Comparison of ENCODE assay signal across 8 cellular contexts in the genomic region with DNA sequence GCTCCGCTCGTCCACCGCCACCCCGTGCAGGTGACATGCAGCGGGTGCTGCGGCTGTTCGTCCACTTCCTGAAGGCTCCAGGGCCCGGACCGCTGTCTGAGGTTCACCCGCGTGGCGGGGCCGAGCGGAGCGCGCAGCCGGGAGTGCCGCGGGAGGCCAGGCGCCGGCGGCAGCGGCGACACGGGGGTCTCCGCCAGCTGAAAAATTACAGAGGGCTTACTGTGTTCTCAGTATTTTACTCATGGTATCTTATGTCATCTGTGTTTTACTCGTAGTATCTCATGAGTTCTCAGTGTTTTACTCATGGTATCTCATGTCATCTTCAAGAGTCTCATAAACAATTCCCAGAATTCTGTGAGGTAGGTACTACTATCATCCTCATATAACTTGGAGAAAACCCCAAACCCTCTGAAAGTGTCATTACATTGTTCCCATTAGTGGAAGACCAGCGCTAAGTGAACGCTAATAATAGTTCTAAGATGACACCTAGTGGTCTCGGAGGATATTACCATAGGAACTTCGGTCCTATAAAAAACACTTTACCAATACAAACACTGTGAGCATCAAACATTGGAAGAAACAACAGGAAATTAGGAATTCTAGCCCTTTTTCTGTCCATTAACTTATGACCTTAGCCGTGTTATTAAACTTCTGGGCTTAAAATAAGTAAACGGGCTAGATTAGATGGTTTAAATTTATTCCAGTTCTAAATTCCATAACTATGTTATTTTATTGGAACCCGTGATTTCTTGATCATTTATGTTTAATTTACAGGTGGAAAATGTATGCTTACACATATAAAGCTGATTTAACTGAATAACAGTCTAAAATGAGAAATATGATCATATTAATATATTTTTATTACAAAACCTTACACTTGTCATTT. TPM values are rescaled to one million over a fixed set of nuclear protein-coding genes. Genes with fewer than 3 reads are reported as not detected.
DNase-seq lines count a peak whose midpoint lies in the region; ATAC-seq and TF ChIP-seq lines count a peak whose summit lies in the region.

No MANE protein-coding gene starts in this region.

- H3K9me3 ChIP-seq in OCI-LY1 (ENCODE audit: low read length), result no peaks in the 10 kb centered on the region
- no peaks in the 10 kb centered on the region for H3K9me3 ChIP-seq in parathyroid adenoma (ENCODE audit: control insufficient read depth, low read length)
- H3K9me3 ChIP-seq in MG63, result no peaks in the 10 kb centered on the region

- H3K4me1 Mint-ChIP-seq in activated naive CD4-positive, alpha-beta T cell treated with anti-CD3 and anti-CD28 coated beads, Interleukin-2, amount 50 U/mL, for 24 hours, result peaks cover 3% of the 10 kb centered on the region

- no peaks in the 10 kb centered on the region for H3K9me2 ChIP-seq in OCI-LY1 (ENCODE audit: low read depth, low read length)

- no peaks in the 10 kb centered on the region for H3K36me3 ChIP-seq in OCI-LY1 (ENCODE audit: insufficient read depth, low read length)
- no peaks in the 10 kb centered on the region for H3K36me3 ChIP-seq in parathyroid adenoma (ENCODE audit: control insufficient read depth, insufficient read depth, low read length)
- no peaks in the 10 kb centered on the region for H3K36me3 ChIP-seq in MG63

- no peaks in the 10 kb centered on the region for H3K9me3 Mint-ChIP-seq in activated naive CD4-positive, alpha-beta T cell treated with anti-CD3 and anti-CD28 coated beads, Interleukin-2, amount 50 U/mL, for 24 hours

- H2AFZ ChIP-seq in OCI-LY1 (ENCODE audit: low read length) (no peak overlapping the region; the same call in 1 of the 2 replicates), parathyroid adenoma (peak overlapping the region; percentile 73)

- no peaks in the 10 kb centered on the region for H3K27me3 ChIP-seq in OCI-LY1 (ENCODE audit: insufficient read depth, low read length)
- no peaks in the 10 kb centered on the region for H3K27me3 ChIP-seq in parathyroid adenoma (ENCODE audit: control insufficient read depth, insufficient read depth, low read length)
- H3K27me3 ChIP-seq in MG63, result no peaks in the 10 kb centered on the region

- no peaks in the 10 kb centered on the region for H3F3A ChIP-seq in OCI-LY1 (ENCODE audit: insufficient read depth, low read length)

- H3K4me2 ChIP-seq in OCI-LY1 (ENCODE audit: low read length) (peak overlapping the region; percentile 73), parathyroid adenoma (ENCODE audit: low read length) (peak overlapping the region; percentile 17)

- no peak overlapping the region for H3K27ac ChIP-seq in OCI-LY1 (ENCODE audit: low read depth, low read length, poor library complexity, severe bottlenecking)
- H3K27ac ChIP-seq in parathyroid adenoma, result no peak overlapping the region

- no peaks in the 10 kb centered on the region for H3K36me3 Mint-ChIP-seq in activated naive CD4-positive, alpha-beta T cell treated with anti-CD3 and anti-CD28 coated beads, Interleukin-2, amount 50 U/mL, for 24 hours

- peak; percentile 86 for TF ChIP-seq CTCF in OCI-LY1 (IDR thresholded peaks at IDR 0.05; ENCODE audit: low read length)
- peak; percentile 85 for TF ChIP-seq CTCF in parathyroid adenoma (IDR thresholded peaks at IDR 0.05)

- no peak overlapping the region for H3K27ac Mint-ChIP-seq in activated naive CD4-positive, alpha-beta T cell treated with anti-CD3 and anti-CD28 coated beads, Interleukin-2, amount 50 U/mL, for 24 hours

- H3K4me1 ChIP-seq in OCI-LY1 (ENCODE audit: insufficient read depth, low read length, severe bottlenecking), result peaks cover 16% of the 10 kb centered on the region
- H3K4me1 ChIP-seq in parathyroid adenoma, result no peaks in the 10 kb centered on the region

- peak; percentile 85 for ATAC-seq in GM21447 (IDR thresholded peaks at IDR 0.05; ENCODE audit: unreplicated experiment)

- no peaks in the 10 kb centered on the region for H3K27me3 Mint-ChIP-seq in activated naive CD4-positive, alpha-beta T cell treated with anti-CD3 and anti-CD28 coated beads, Interleukin-2, amount 50 U/mL, for 24 hours

- H4K20me1 ChIP-seq in OCI-LY1 (ENCODE audit: insufficient read depth, low read length), result no peaks in the 10 kb centered on the region

- H3K79me2 ChIP-seq in OCI-LY1 (ENCODE audit: insufficient read depth, low read length) (no peaks in the 10 kb centered on the region), parathyroid adenoma (no peaks in the 10 kb centered on the region)

- peak overlapping the region; percentile 55 for H3K4me3 ChIP-seq in OCI-LY1 (ENCODE audit: low read depth, low read length, poor library complexity, severe bottlenecking)
- peak overlapping the region; percentile 23 for H3K4me3 ChIP-seq in parathyroid adenoma (ENCODE audit: low read depth, low read length)
- H3K4me3 ChIP-seq in MG63, result no peak overlapping the region; the same call in 1 of the 2 replicates

- H3K4me3 Mint-ChIP-seq in activated naive CD4-positive, alpha-beta T cell treated with anti-CD3 and anti-CD28 coated beads, Interleukin-2, amount 50 U/mL, for 24 hours, result peak overlapping the region; percentile 86

- peak overlapping the region; percentile 48; the same call in 1 of the 2 replicates for H3K9ac ChIP-seq in OCI-LY1 (ENCODE audit: low read length)
- H3K9ac ChIP-seq in parathyroid adenoma, result no peak overlapping the region

- peak; percentile 65 for DNase-seq in Daoy (ENCODE audit: low read depth)
- peak; percentile 53 for DNase-seq in HuH-7 (ENCODE audit: low spot score)
- peak; percentile 72 for DNase-seq in glomerular endothelial cell (ENCODE audit: extremely low read depth, low read depth, low spot score)
- no peak for DNase-seq in MG63

RNA-seq across cellular contexts. Expression of a gene that starts 32.4 kb away (rescaled TPM):
- 1.0 and 1.7 TPM in 2 replicates for total RNA-seq in Daoy (2014; rRNA removed; shearing (Covaris generic))
- 0.34 and 0.88 TPM in 2 replicates for total RNA-seq in glomerular endothelial cell
- 1.5 TPM in 1 of 2 replicates, not detected in the other for total RNA-seq in MG63 (2014; rRNA removed; shearing (Covaris generic); ENCODE audit: low replicate concordance)
